ENCODE assay signal across 8 cellular contexts in the genomic region with DNA sequence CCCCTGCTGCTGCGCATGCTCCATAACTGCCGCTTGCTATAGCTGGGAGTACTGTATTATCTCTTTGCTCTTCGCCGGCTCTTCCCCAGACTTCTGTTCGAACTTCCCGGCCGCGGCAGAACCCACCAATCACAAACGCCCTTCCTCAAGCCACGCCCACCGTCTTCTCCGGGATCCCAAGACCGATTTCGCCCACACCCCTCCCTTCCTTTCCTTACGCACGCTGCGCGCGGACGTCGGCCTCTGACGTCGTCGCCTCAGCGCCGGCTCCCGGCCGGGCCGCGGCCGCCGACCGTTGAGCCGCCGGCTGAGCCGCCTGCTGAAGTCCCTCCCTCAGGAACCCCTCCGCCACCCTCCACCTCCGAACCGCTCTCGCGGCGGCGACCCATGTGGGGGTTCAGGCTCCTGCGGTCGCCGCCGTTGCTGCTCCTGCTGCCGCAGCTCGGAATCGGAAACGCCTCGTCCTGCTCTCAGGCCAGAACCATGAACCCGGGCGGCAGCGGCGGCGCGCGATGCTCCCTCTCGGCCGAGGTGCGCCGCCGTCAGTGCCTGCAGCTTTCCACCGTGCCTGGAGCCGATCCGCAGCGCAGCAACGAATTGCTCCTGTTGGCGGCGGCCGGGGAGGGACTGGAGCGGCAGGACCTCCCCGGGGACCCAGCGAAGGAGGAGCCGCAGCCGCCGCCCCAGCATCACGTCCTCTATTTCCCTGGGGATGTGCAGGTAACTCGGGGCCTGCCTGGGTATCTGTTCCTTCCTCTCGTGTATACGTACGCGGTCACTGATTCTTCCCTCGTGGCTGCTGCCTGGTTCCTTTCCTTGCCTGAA. TPM values are rescaled to one million over a fixed set of nuclear protein-coding genes. Genes with fewer than 3 reads are reported as not detected.
DNase-seq lines count a peak whose midpoint lies in the region; ATAC-seq, FAIRE-seq and TF ChIP-seq lines count a peak whose summit lies in the region.

A gene with protein sequence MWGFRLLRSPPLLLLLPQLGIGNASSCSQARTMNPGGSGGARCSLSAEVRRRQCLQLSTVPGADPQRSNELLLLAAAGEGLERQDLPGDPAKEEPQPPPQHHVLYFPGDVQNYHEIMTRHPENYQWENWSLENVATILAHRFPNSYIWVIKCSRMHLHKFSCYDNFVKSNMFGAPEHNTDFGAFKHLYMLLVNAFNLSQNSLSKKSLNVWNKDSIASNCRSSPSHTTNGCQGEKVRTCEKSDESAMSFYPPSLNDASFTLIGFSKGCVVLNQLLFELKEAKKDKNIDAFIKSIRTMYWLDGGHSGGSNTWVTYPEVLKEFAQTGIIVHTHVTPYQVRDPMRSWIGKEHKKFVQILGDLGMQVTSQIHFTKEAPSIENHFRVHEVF (plus strand): TSS at position 242 of the 825 bp plus-strand sequence. CDS start 146 bp downstream, at position 388.

- H3K27ac Mint-ChIP-seq in astrocyte (ENCODE audit: unreplicated experiment): peak within 1 kb of the TSS; percentile 96

- H3K9me3 Mint-ChIP-seq in astrocyte (ENCODE audit: unreplicated experiment): peaks cover under 1% of the 10 kb centered on the region

- peaks cover 28% of the 10 kb centered on the region for H4K20me1 ChIP-seq in astrocyte (ENCODE audit: insufficient read depth, low read length)

- peaks cover 45% of the 10 kb centered on the region for H3K79me2 ChIP-seq in astrocyte (ENCODE audit: insufficient read depth, low read length)

- no peaks in the 10 kb centered on the region for H3K27me3 Mint-ChIP-seq in astrocyte (ENCODE audit: low read depth, unreplicated experiment)

- intact Hi-C loops in aorta (cut with DNase I): loop anchor here in 1 of 2 donors (5.0 kb wide), 1 partner anchor 46 kb away; a partner anchor contains a TSS

- H3K36me3 Mint-ChIP-seq in astrocyte (ENCODE audit: low read depth, unreplicated experiment): peaks cover 5% of the 10 kb centered on the region

- H3K4me1 Mint-ChIP-seq in astrocyte (ENCODE audit: low read depth, unreplicated experiment): peaks cover 12% of the 10 kb centered on the region

- no peaks in the 10 kb centered on the region for H3K9me3 ChIP-seq in astrocyte (ENCODE audit: insufficient read depth, low read depth, low read length)
- H3K9me3 ChIP-seq in aorta (ENCODE audit: control insufficient read depth, low read length): no peaks in the 10 kb centered on the region

- peak within 1 kb of the TSS; percentile 96 for H3K9ac ChIP-seq in astrocyte (ENCODE audit: low read length)
- peak within 1 kb of the TSS; percentile 96 for H3K9ac ChIP-seq in rectal smooth muscle tissue (ENCODE audit: low read length)

- H3K27ac ChIP-seq in astrocyte (ENCODE audit: low read depth, low read length): peak within 1 kb of the TSS; percentile 96
- peak within 1 kb of the TSS; percentile 96 for H3K27ac ChIP-seq in rectal smooth muscle tissue (ENCODE audit: low read depth, low read length)
- H3K27ac ChIP-seq in aorta (ENCODE audit: low read depth in 1 of 2, low read length in 2 of 2): peak within 1 kb of the TSS; percentile 62 to 87

- H3K4me3 ChIP-seq in astrocyte (ENCODE audit: insufficient read depth, low read depth, low read length) (peak within 1 kb of the TSS; percentile 97), rectal smooth muscle tissue (ENCODE audit: low read length) (peak within 1 kb of the TSS; percentile 99), aorta (ENCODE audit: low read length in 2 of 2) (peak within 1 kb of the TSS; percentile 70 to 87)

- H3K27me3 ChIP-seq in astrocyte (ENCODE audit: insufficient read depth, low read length) (no peaks in the 10 kb centered on the region), rectal smooth muscle tissue (ENCODE audit: control insufficient read depth, insufficient read depth, low read length) (no peaks in the 10 kb centered on the region), aorta (ENCODE audit: control insufficient read depth in 1 of 2, insufficient read depth in 2 of 2, low read length in 1 of 2) (no peaks in the 10 kb centered on the region)

- H3K4me1 ChIP-seq in astrocyte (ENCODE audit: insufficient read depth, low read length) (peaks cover 8% of the 10 kb centered on the region), rectal smooth muscle tissue (ENCODE audit: control insufficient read depth, insufficient read depth, low read length) (peaks cover 3% of the 10 kb centered on the region), aorta (ENCODE audit: control insufficient read depth in 1 of 2, insufficient read depth in 2 of 2, low read length in 2 of 2) (peaks cover 0 to 3% of the 10 kb centered on the region in 2 donors)

- peak within 1 kb of the TSS; percentile 100 for H3K4me3 Mint-ChIP-seq in astrocyte (ENCODE audit: unreplicated experiment)

- H2AFZ ChIP-seq in astrocyte (ENCODE audit: low read depth, low read length): peak within 1 kb of the TSS; percentile 94

- no peaks in the 10 kb centered on the region for H3K36me3 ChIP-seq in astrocyte (ENCODE audit: insufficient read depth, low read length)
- no peaks in the 10 kb centered on the region for H3K36me3 ChIP-seq in rectal smooth muscle tissue (ENCODE audit: control insufficient read depth, insufficient read depth, low read length)
- no peaks in the 10 kb centered on the region for H3K36me3 ChIP-seq in aorta (ENCODE audit: control insufficient read depth in 1 of 2, insufficient read depth in 2 of 2, low read length in 1 of 2)

- H3K4me2 ChIP-seq in astrocyte (ENCODE audit: low read length): peak within 1 kb of the TSS; percentile 88

- WGBS in aorta, 2 donors: 0 to 1% methylated on average over 81 to 85 of the region's 85 CpGs

- no peak for TF ChIP-seq CTCF in astrocyte (IDR thresholded peaks at IDR 0.05; ENCODE audit: insufficient read depth, low read depth, low read length)

- peak; percentile 91 for ATAC-seq in GM18502 (IDR thresholded peaks at IDR 0.05; ENCODE audit: poor library complexity, unreplicated experiment)
- peak; percentile 93 for ATAC-seq in HG02970 (IDR thresholded peaks at IDR 0.05; ENCODE audit: low FRiP score, unreplicated experiment)
- peak; percentile 99 for ATAC-seq in aorta (ENCODE audit: low FRiP score)

- FAIRE-seq in astrocyte (lab: Jason Lieb, UNC): peak; percentile 32

- DNase-seq in NCI-H1930 (lab: John Stamatoyannopoulos, UW) (peak; percentile 95 to 96), T-helper 22 cell (ENCODE audit: low read depth) (peak; percentile 84), astrocyte (ENCODE audit: low read depth) (peak; percentile 91), hepatic stellate cell (ENCODE audit: low spot score) (peak; percentile 91), aorta (peak; percentile 98)

RNA-seq across cellular contexts. Expression of the gene that starts here (rescaled TPM):
- 7.5 and 7.9 TPM in 2 replicates for total RNA-seq in astrocyte
- 10 to 100 TPM; 11.0 to 11.2 TPM for total RNA-seq in aorta
- 1 to 10 TPM; 4.3 to 7.1 TPM for polyA plus RNA-seq in aorta

Comparison
In these comparisons a context has a peak if more than half of its experiments do, and no peak if none do; other contexts are left out.
1. Peak in every context shown above with its lines: DNase-seq, ATAC-seq, H3K4me3 ChIP-seq and H3K27ac ChIP-seq.